2 cellular contexts compared by ENCODE assay signal in genomic region chr10:8367676-8368411, GRCh38.
TF ChIP-seq lines count a peak whose summit lies in the region.

No MANE protein-coding gene starts in this region.

TF ChIP-seq in HEK293, 187 proteins besides CTCF, POLR2A, EP300 and RAD21:
- TF ChIP-seq ZNF580 (tag by site-specific recombination; IDR thresholded peaks at IDR 0.05) (peak; percentile 72), ZNF146 (tag by site-specific recombination; IDR thresholded peaks at IDR 0.05) (peak; percentile 85)

TF ChIP-seq in K562, 482 proteins besides CTCF, POLR2A, EP300 and RAD21:
- peak; percentile 62 for TF ChIP-seq ZNF146 (CRISPR knock-in tag; IDR thresholded peaks at IDR 0.05; ENCODE audit: unreplicated experiment)
